ENCODE assay signal across 1 cellular context in genomic region chr17:15502315-15503112, GRCh38.
TF ChIP-seq lines count a peak whose summit lies in the region.

No MANE protein-coding gene starts in this region.

TF ChIP-seq in K562, 482 proteins besides CTCF, POLR2A, EP300 and RAD21 (continued from another document):
- TF ChIP-seq BRD9 (IDR thresholded peaks at IDR 0.05; ENCODE audit: low read depth, partially characterized antibody) (peak; percentile 43), ZZZ3 (IDR thresholded peaks at IDR 0.05) (no peak), SPI1 (IDR thresholded peaks at IDR 0.05; ENCODE audit: borderline replicate concordance, low read depth, low read length) (no peak), ZNF583 (CRISPR knock-in tag; IDR thresholded peaks at IDR 0.05) (no peak), CREB5 (CRISPR knock-in tag; IDR thresholded peaks at IDR 0.05) (no peak), CBX5 (IDR thresholded peaks at IDR 0.05; ENCODE audit: borderline replicate concordance, low read depth) (no peak), MAX (CRISPR knock-in tag; IDR thresholded peaks at IDR 0.05) (no peak), ATF6 (CRISPR knock-in tag; IDR thresholded peaks at IDR 0.05) (no peak), HNRNPL (IDR thresholded peaks at IDR 0.05; ENCODE audit: low read depth, low read length) (no peak), TSC22D4 (tag; IDR thresholded peaks at IDR 0.05) (no peak), VEZF1 (CRISPR knock-in tag; IDR thresholded peaks at IDR 0.05) (peak; percentile 62), PHF21A (IDR thresholded peaks at IDR 0.05; ENCODE audit: borderline replicate concordance, low read depth) (no peak), KLF16 (IDR thresholded peaks at IDR 0.05) (no peak), GTF3C2 (IDR thresholded peaks at IDR 0.05; ENCODE audit: borderline replicate concordance, extremely low read depth, insufficient read length) (no peak), RBM14 (IDR thresholded peaks at IDR 0.05; ENCODE audit: borderline replicate concordance, insufficient read depth, low read depth, low read length) (no peak), GATA2 (CRISPR knock-in tag; IDR thresholded peaks at IDR 0.05) (no peak), ZNF431 (CRISPR knock-in tag; IDR thresholded peaks at IDR 0.05) (no peak), MAZ (CRISPR knock-in tag; conservative IDR thresholded peaks at IDR 0.05 in 1 of 2, IDR thresholded peaks at IDR 0.05 in 1 of 2) (peak in 1 of 2 experiments; percentile 38; a peak in 1 of 4 replicates), TRIM25 (IDR thresholded peaks at IDR 0.05; ENCODE audit: borderline replicate concordance) (no peak), ETV1 (tag; conservative IDR thresholded peaks at IDR 0.05; ENCODE audit: low read depth) (no peak), ZNF165 (CRISPR knock-in tag; IDR thresholded peaks at IDR 0.05; ENCODE audit: borderline replicate concordance) (no peak), ELK1 (CRISPR knock-in tag; IDR thresholded peaks at IDR 0.05) (no peak), CREB3 (tag; conservative IDR thresholded peaks at IDR 0.05; ENCODE audit: low read depth) (no peak), NCOA4 (IDR thresholded peaks at IDR 0.05; ENCODE audit: partially characterized antibody) (no peak), ZNF395 (CRISPR knock-in tag; IDR thresholded peaks at IDR 0.05) (no peak), MLLT1 (IDR thresholded peaks at IDR 0.05) (0 out of 4 replicates have a peak, but pooled peaks have one; percentile 30 to 66), C11orf30 (IDR thresholded peaks at IDR 0.05; ENCODE audit: low read depth) (no peak), NFIX (CRISPR knock-in tag; IDR thresholded peaks at IDR 0.05; ENCODE audit: low read depth) (no peak), POLR3G (IDR thresholded peaks at IDR 0.05; ENCODE audit: extremely low read depth, insufficient read length, insufficient replicate concordance) (no peak), HNRNPK (IDR thresholded peaks at IDR 0.05; ENCODE audit: low read depth, low read length, poor library complexity, severe bottlenecking) (no peak), BHLHE40 (IDR thresholded peaks at IDR 0.05; ENCODE audit: low read length) (no peak), TEAD4 (IDR thresholded peaks at IDR 0.05; ENCODE audit: low read length) (no peak), TEAD4 (CRISPR knock-in tag; IDR thresholded peaks at IDR 0.05; ENCODE audit: borderline replicate concordance) (no peak)
